ENCODE assay signal across 7 cellular contexts in the genomic region with DNA sequence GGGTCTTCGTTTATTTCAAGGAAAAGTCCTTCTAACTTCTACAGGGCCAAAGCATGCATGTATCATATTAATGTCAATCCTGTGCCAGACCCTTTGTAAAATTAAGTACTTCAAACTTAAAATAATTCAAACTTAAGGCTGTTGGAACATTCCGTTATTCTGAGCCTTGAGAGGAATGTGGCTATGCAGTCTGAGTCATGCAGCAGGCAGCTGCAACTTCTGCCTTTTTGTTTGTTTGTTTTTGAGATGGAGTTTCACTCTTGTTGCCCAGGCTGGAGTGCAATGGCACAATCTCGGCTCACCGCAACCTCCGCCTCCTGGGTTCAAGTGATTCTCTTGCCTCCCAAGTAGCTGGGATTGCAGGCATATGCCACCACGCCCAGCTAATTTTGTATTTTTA.
A peak's percentile ranks its signal among the peaks of the same experiment; 100 is the strongest.
DNase-seq lines count a peak whose midpoint lies in the region; ATAC-seq and TF ChIP-seq lines count a peak whose summit lies in the region.
"Not testable (repeated sequence)": the region's sequence is repeated elsewhere in the genome, so short reads cannot be mapped to it uniquely, and the experiment has no call there.

No MANE protein-coding gene starts in this region.

- H3K27ac ChIP-seq in RWPE2 (ENCODE audit: poor library complexity, severe bottlenecking), result peak overlapping the region; percentile 31

- DNase-seq in EH (ENCODE audit: low read depth) (peak; percentile 87), HT1080 (ENCODE audit: low read depth) (peak; percentile 23), astrocyte of the spinal cord (ENCODE audit: low read depth, low spot score) (peak; percentile 89), epithelial cell of esophagus (ENCODE audit: low read depth) (peak; percentile 9), non-pigmented ciliary epithelial cell (ENCODE audit: low read depth) (peak; percentile 62)
- not testable (repeated sequence) for DNase-seq in RWPE2 (ENCODE audit: low spot score); Right ventricle myocardium superior

- H3K36me3 ChIP-seq in RWPE2 (ENCODE audit: low read depth), result not testable (repeated sequence)

- intact Hi-C loops in Right ventricle myocardium superior (cut with DNase I), result not testable (repeated sequence)

- H3K4me1 ChIP-seq in RWPE2 (ENCODE audit: insufficient read depth, poor library complexity, severe bottlenecking), result not testable (repeated sequence)

- in situ Hi-C loops in astrocyte of the spinal cord (cut with HindIII; ENCODE audit: low sequenced_read_pairs), result not testable (repeated sequence)

- not testable (repeated sequence) for TF ChIP-seq CTCF in RWPE2 (IDR thresholded peaks at IDR 0.05; ENCODE audit: poor library complexity, severe bottlenecking); astrocyte of the spinal cord (IDR thresholded peaks at IDR 0.05; ENCODE audit: low read depth, low read length); epithelial cell of esophagus (IDR thresholded peaks at IDR 0.05; ENCODE audit: insufficient read depth, low read depth, low read length, missing control alignments)

- peak; percentile 58 for ATAC-seq in RWPE2 (ENCODE audit: low read depth)
- peak; percentile 38 for ATAC-seq in Right ventricle myocardium superior (ENCODE audit: poor library complexity)

- not testable (repeated sequence) for H3K9me3 ChIP-seq in RWPE2 (ENCODE audit: severe bottlenecking)

- H3K27me3 ChIP-seq in RWPE2 (ENCODE audit: insufficient read depth, poor library complexity, severe bottlenecking), result not testable (repeated sequence)

- H3K4me3 ChIP-seq in RWPE2 (ENCODE audit: severe bottlenecking); astrocyte of the spinal cord (ENCODE audit: low read depth, low read length); epithelial cell of esophagus (ENCODE audit: low read length): not testable (repeated sequence)
